ENCODE assay signal across 17 cellular contexts in genomic region chr19:48471836-48472235, GRCh38. TPM values are rescaled to one million over a fixed set of nuclear protein-coding genes. Genes with fewer than 3 reads are reported as not detected.
DNase-seq lines count a peak whose midpoint lies in the region; ATAC-seq and TF ChIP-seq lines count a peak whose summit lies in the region.
"Had no signal": no experiment of that assay in that cellular context is flagged by ENCODE, and none has a peak within 500 bp of the region (broad histone marks: within the 10 kb centered on the region; RNA-seq: fewer than 3 reads in every experiment).

No MANE protein-coding gene starts in this region.

- H3K9me3 Mint-ChIP-seq in activated naive CD4-positive, alpha-beta T cell treated with anti-CD3 and anti-CD28 coated beads, Interleukin-2, amount 50 U/mL, for 72 hours = no peaks in the 10 kb centered on the region

- H2AFZ ChIP-seq in mesenchymal stem cell (ENCODE audit: low read depth, low read length) = no peak overlapping the region
- H2AFZ ChIP-seq: GM23248 had no signal

- H3K9ac ChIP-seq in mesenchymal stem cell (ENCODE audit: low read length) = peak overlapping the region; percentile 2
- H3K9ac ChIP-seq: GM23248 had no signal

- H2BK15ac ChIP-seq in mesenchymal stem cell (ENCODE audit: low read depth, poor library complexity, severe bottlenecking) = no peak overlapping the region

- no peaks in the 10 kb centered on the region for H3K27me3 ChIP-seq in mesenchymal stem cell (ENCODE audit: control insufficient read depth in 1 of 2, insufficient read depth in 1 of 2, low read length in 2 of 2)
- H3K27me3 ChIP-seq in heart right ventricle = no peaks in the 10 kb centered on the region
- H3K27me3 ChIP-seq: SJCRH30 had no signal

- H3K14ac ChIP-seq in mesenchymal stem cell (ENCODE audit: low read length in 2 of 2) = no peak overlapping the region

- H3K36me3 Mint-ChIP-seq in activated naive CD4-positive, alpha-beta T cell treated with anti-CD3 and anti-CD28 coated beads, Interleukin-2, amount 50 U/mL, for 72 hours = no peaks in the 10 kb centered on the region

- DNase-seq in activated naive CD4-positive, alpha-beta T cell treated with anti-CD3 and anti-CD28 coated beads, Interleukin-2, amount 50 U/mL, for 72 hours (ENCODE audit: low spot score in 2 of 2) = no peak
- no peak for DNase-seq in activated naive CD4-positive, alpha-beta T cell treated with anti-CD3 and anti-CD28 coated beads, Interleukin-2, amount 50 U/mL, for 16 hours
- DNase-seq in NCI-H187 treated with DMSO at 0.1 percent for 48 hours (lab: John Stamatoyannopoulos, UW) (peak; percentile 77), mesenchymal stem cell (no peak), heart right ventricle (no peak)
- DNase-seq: GF-D8, GM23248, HCEC 1CT, NCI-H1105 treated with DMSO at 0.1 percent for 48 hours, NCI-H1930, NCI-H2171, NCI-H446 treated with DMSO at 0.1 percent for 48 hours, NCI-H748 treated with DMSO at 0.1 percent for 48 hours, RPMI8226, SJCRH30 had no signal

- H3K4me2 ChIP-seq in mesenchymal stem cell (ENCODE audit: low read length, poor library complexity, severe bottlenecking) = no peak overlapping the region

- no peak overlapping the region for H2AK5ac ChIP-seq in mesenchymal stem cell (ENCODE audit: low read length, severe bottlenecking)

- H3K4me3 ChIP-seq in mesenchymal stem cell (ENCODE audit: insufficient read depth in 1 of 2, low read depth in 1 of 2, low read length in 2 of 2) = no peak overlapping the region
- H3K4me3 ChIP-seq in heart right ventricle = no peak overlapping the region
- H3K4me3 ChIP-seq: GM23248, SJCRH30 had no signal

- intact Hi-C loops in heart right ventricle (cut with DNase I) = loop anchor here in 1 of 10 donors (10.0 kb wide), 1 partner anchor 483 kb away; the partner anchor contains the start of gene BAX

- 97% methylated on average over 4 of the region's 4 CpGs for WGBS in mesenchymal stem cell
- whole genome bisulfite sequencing in heart right ventricle, 2 donors = 95 to 96% methylated on average over 4 of the region's 4 CpGs

- H2BK5ac ChIP-seq in mesenchymal stem cell (ENCODE audit: low read depth, low read length, poor library complexity, severe bottlenecking) = no peak overlapping the region

- H3K9me3 ChIP-seq in mesenchymal stem cell (ENCODE audit: control insufficient read depth, low read length) (no peaks in the 10 kb centered on the region), heart right ventricle (no peaks in the 10 kb centered on the region)
- H3K9me3 ChIP-seq: SJCRH30 had no signal

- H2BK120ac ChIP-seq in mesenchymal stem cell (ENCODE audit: low read depth, low read length) = no peak overlapping the region

- H3K79me1 ChIP-seq in mesenchymal stem cell (replicated peaks; ENCODE audit: low read length, poor library complexity, severe bottlenecking) = peaks cover 50% of the 10 kb centered on the region

- no peak overlapping the region for H3K18ac ChIP-seq in mesenchymal stem cell (ENCODE audit: low read depth in 1 of 2, low read length in 2 of 2)

- no peak overlapping the region for H4K8ac ChIP-seq in mesenchymal stem cell (ENCODE audit: low read length)

- no peak overlapping the region for H3K4ac ChIP-seq in mesenchymal stem cell (ENCODE audit: low read depth in 1 of 2, low read length in 2 of 2)

- ATAC-seq in activated naive CD4-positive, alpha-beta T cell treated with anti-CD3 and anti-CD28 coated beads, Interleukin-2, amount 50 U/mL, for 72 hours = no peak
- ATAC-seq in HG02973 (IDR thresholded peaks at IDR 0.05; ENCODE audit: unreplicated experiment) (no peak), GM19452 (IDR thresholded peaks at IDR 0.05; ENCODE audit: unreplicated experiment) (no peak), heart right ventricle (no peak)

- H3K27ac Mint-ChIP-seq in activated naive CD4-positive, alpha-beta T cell treated with anti-CD3 and anti-CD28 coated beads, Interleukin-2, amount 50 U/mL, for 72 hours = peak overlapping the region; percentile 17 to 64

- H3K23ac ChIP-seq in mesenchymal stem cell (ENCODE audit: low read length in 2 of 2) = no peak overlapping the region

- H3K27ac ChIP-seq in mesenchymal stem cell (ENCODE audit: low read length, poor library complexity, severe bottlenecking) = no peak overlapping the region
- H3K27ac ChIP-seq in heart right ventricle = no peak overlapping the region
- H3K27ac ChIP-seq: GM23248, SJCRH30 had no signal

- peaks cover 66 to 67% of the 10 kb centered on the region in 2 experiments for H3K36me3 ChIP-seq in mesenchymal stem cell (ENCODE audit: control insufficient read depth in 1 of 2, insufficient read depth in 2 of 2, low read depth in 1 of 2, low read length in 2 of 2)
- peaks cover 0 to 68% (median 65%) of the 10 kb centered on the region in 9 donors for H3K36me3 ChIP-seq in heart right ventricle

- H2BK12ac ChIP-seq in mesenchymal stem cell (ENCODE audit: low read length in 2 of 2) = no peak overlapping the region

- H3K4me1 ChIP-seq in mesenchymal stem cell (ENCODE audit: control insufficient read depth, insufficient read depth, low read depth, low read length) (peaks cover 16% of the 10 kb centered on the region), heart right ventricle (peaks cover 7 to 36% (median 15%) of the 10 kb centered on the region in 9 donors)
- H3K4me1 ChIP-seq: SJCRH30 had no signal

- H4K91ac ChIP-seq in mesenchymal stem cell (ENCODE audit: low read length) = no peak overlapping the region

- TF ChIP-seq CTCF in heart right ventricle (IDR thresholded peaks at IDR 0.05) = no peak

RNA-seq across cellular contexts. Expression of gene CYTH2, which starts 2.7 kb away (rescaled TPM):
- total RNA-seq in activated naive CD4-positive, alpha-beta T cell treated with anti-CD3 and anti-CD28 coated beads, Interleukin-2, amount 50 U/mL, for 72 hours = 10 to 100 TPM; 32.4 to 64.1 TPM
- polyA plus RNA-seq in mesenchymal stem cell (2013, experiment 1 of 2) = 47.7 TPM
- 45.1 TPM for polyA plus RNA-seq in mesenchymal stem cell (2013, experiment 2 of 2)
- 10 to 100 TPM; 25.8 to 40.4 (median 32.2) TPM for total RNA-seq in heart right ventricle
- 10 to 100 TPM; 28.2 to 41.9 TPM for polyA plus RNA-seq in heart right ventricle

RNA-seq across cellular contexts. Expression of gene KCNJ14, which starts 16.5 kb away (rescaled TPM):
- total RNA-seq in activated naive CD4-positive, alpha-beta T cell treated with anti-CD3 and anti-CD28 coated beads, Interleukin-2, amount 50 U/mL, for 72 hours = 1 to 10 TPM; 2.1 to 2.3 TPM
- 0.25 TPM for polyA plus RNA-seq in mesenchymal stem cell (2013, experiment 1 of 2)
- polyA plus RNA-seq in mesenchymal stem cell (2013, experiment 2 of 2) = 0.21 TPM
- under 1 TPM; 0.13 to 0.52 (median 0.30) TPM for total RNA-seq in heart right ventricle
- polyA plus RNA-seq in heart right ventricle = under 1 TPM; 0.29 to 0.43 TPM

RNA-seq across cellular contexts. Expression of gene GRWD1, which starts 26.1 kb away (rescaled TPM):
- 10 to 100 TPM; 32.8 to 46.3 TPM for total RNA-seq in activated naive CD4-positive, alpha-beta T cell treated with anti-CD3 and anti-CD28 coated beads, Interleukin-2, amount 50 U/mL, for 72 hours
- 10.0 TPM for polyA plus RNA-seq in mesenchymal stem cell (2013, experiment 1 of 2)
- polyA plus RNA-seq in mesenchymal stem cell (2013, experiment 2 of 2) = 9.0 TPM
- 10 to 100 TPM; 13.2 to 26.2 (median 17.0) TPM for total RNA-seq in heart right ventricle
- 10 to 100 TPM in 1 of 2 donors, 1 to 10 TPM in 1; 5.6 to 22.8 TPM for polyA plus RNA-seq in heart right ventricle

RNA-seq across cellular contexts. Expression of gene LMTK3, which starts 39.8 kb away (rescaled TPM):
- 1 to 10 TPM; 2.9 to 9.5 TPM for total RNA-seq in activated naive CD4-positive, alpha-beta T cell treated with anti-CD3 and anti-CD28 coated beads, Interleukin-2, amount 50 U/mL, for 72 hours
- polyA plus RNA-seq in mesenchymal stem cell (2013, experiment 1 of 2) = 0.66 TPM
- polyA plus RNA-seq in mesenchymal stem cell (2013, experiment 2 of 2) = 0.55 TPM
- total RNA-seq in heart right ventricle = 1 to 10 TPM in 4 of 10 donors, under 1 TPM in 6; 0.40 to 1.3 (median 0.88) TPM
- polyA plus RNA-seq in heart right ventricle = 1 to 10 TPM in 1 of 2 donors, under 1 TPM in 1; 0.12 to 1.5 TPM
- total RNA-seq: SJCRH30 had no signal
- polyA plus RNA-seq: GM23248 had no signal
